In the genomic region with DNA sequence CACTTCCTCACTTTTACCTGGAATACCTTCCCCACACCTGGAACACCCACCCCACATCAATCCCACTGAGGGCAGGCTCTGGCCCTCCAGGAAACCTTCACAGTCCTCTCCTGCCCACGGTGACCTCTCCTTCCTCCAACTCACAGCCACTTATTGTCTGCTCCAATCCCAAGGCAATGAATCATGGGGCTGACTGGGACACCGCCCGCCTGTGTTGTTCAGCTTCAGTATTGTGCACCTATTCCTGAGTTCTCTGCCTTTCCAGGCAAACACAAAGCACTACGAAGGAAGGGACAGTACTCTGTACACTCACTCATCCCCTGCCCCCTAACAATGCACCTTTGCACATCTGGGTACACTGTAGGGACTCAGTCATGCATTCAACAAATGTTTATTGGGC, we compare ENCODE assay signal across 16 cellular contexts. TPM values are rescaled to one million over a fixed set of nuclear protein-coding genes. Genes with fewer than 3 reads are reported as not detected.
DNase-seq lines count a peak whose midpoint lies in the region; ATAC-seq and TF ChIP-seq lines count a peak whose summit lies in the region.
"Had no signal": no experiment of that assay in that cellular context is flagged by ENCODE, and none has a peak within 500 bp of the region (broad histone marks: within the 10 kb centered on the region; RNA-seq: fewer than 3 reads in every experiment).

No MANE protein-coding gene starts in this region.

- H3K9me3 ChIP-seq in mucosa of rectum (ENCODE audit: control insufficient read depth in 2 of 2, low read length in 2 of 2) = no peaks in the 10 kb centered on the region
- H3K9me3 ChIP-seq: right lobe of liver had no signal

- H3K9me3 Mint-ChIP-seq in endothelial cell (ENCODE audit: unreplicated experiment) = no peaks in the 10 kb centered on the region
- no peaks in the 10 kb centered on the region for H3K9me3 Mint-ChIP-seq in activated T-helper 17 cell treated with anti-CD3 and anti-CD28 coated beads, Interleukin-2, amount 50 U/mL, for 72 hours
- H3K9me3 Mint-ChIP-seq: CD4-positive, CD25-positive, alpha-beta regulatory T cell; naive thymus-derived CD8-positive, alpha-beta T cell; stimulated activated naive B cell treated with anti-CD40 and anti-IgM and Interleukin-4, amounts not matched to agents 10 μg/mL and 1 μg/mL and 100 μg/mL, for 72 hours had no signal

- peak overlapping the region; percentile 89 to 97 for H3K27ac ChIP-seq in mucosa of rectum (ENCODE audit: low read depth in 2 of 2, low read length in 2 of 2)
- H3K27ac ChIP-seq: 22Rv1, right lobe of liver had no signal

- H3K36me3 ChIP-seq in mucosa of rectum (ENCODE audit: control insufficient read depth in 2 of 2, insufficient read depth in 2 of 2, low read length in 2 of 2) = peaks cover 13 to 18% of the 10 kb centered on the region in 2 donors

- TF ChIP-seq CTCF in endothelial cell (IDR thresholded peaks at IDR 0.05; ENCODE audit: unreplicated experiment) = no peak

- peak; percentile 22 for DNase-seq in activated CD4-positive, CD25-positive, alpha-beta regulatory T cell treated with anti-CD3 and anti-CD28 coated beads, Interleukin-2, amount 50 U/mL, for 72 hours
- DNase-seq in ecto neural progenitor cell (ENCODE audit: low spot score) (peak; percentile 21), ureter (ENCODE audit: low spot score) (peak; percentile 40), endothelial cell (ENCODE audit: low spot score) (no peak)
- no peak for DNase-seq in effector CD8-positive, alpha-beta T cell (lab: John Stamatoyannopoulos, UW)
- DNase-seq: CD4-positive, CD25-positive, alpha-beta regulatory T cell; effector CD4-positive, alpha-beta T cell; KBM-7; naive thymus-derived CD8-positive, alpha-beta T cell; NCI-H2029 treated with DMSO at 0.1 percent for 48 hours; stimulated activated naive B cell treated with anti-CD40 and anti-IgM and Interleukin-4, amounts not matched to agents 10 μg/mL and 1 μg/mL and 100 μg/mL, for 72 hours had no signal

- no peak overlapping the region for H3K4me3 Mint-ChIP-seq in endothelial cell (ENCODE audit: unreplicated experiment)
- H3K4me3 Mint-ChIP-seq in activated T-helper 17 cell treated with anti-CD3 and anti-CD28 coated beads, Interleukin-2, amount 50 U/mL, for 72 hours = no peak overlapping the region
- H3K4me3 Mint-ChIP-seq: naive thymus-derived CD8-positive, alpha-beta T cell; stimulated activated naive B cell treated with anti-CD40 and anti-IgM and Interleukin-4, amounts not matched to agents 10 μg/mL and 1 μg/mL and 100 μg/mL, for 72 hours had no signal

- H3K36me3 Mint-ChIP-seq in endothelial cell (ENCODE audit: low read depth, unreplicated experiment) = peaks cover 40% of the 10 kb centered on the region
- H3K36me3 Mint-ChIP-seq in activated T-helper 17 cell treated with anti-CD3 and anti-CD28 coated beads, Interleukin-2, amount 50 U/mL, for 72 hours (ENCODE audit: low read depth) = no peaks in the 10 kb centered on the region
- H3K36me3 Mint-ChIP-seq: CD4-positive, CD25-positive, alpha-beta regulatory T cell; naive thymus-derived CD8-positive, alpha-beta T cell had no signal

- peak overlapping the region in 1 of 2 donors; percentile 37 for H3K4me3 ChIP-seq in mucosa of rectum (ENCODE audit: low read length in 2 of 2)
- H3K4me3 ChIP-seq: right lobe of liver had no signal

- H3K4me1 ChIP-seq in mucosa of rectum (ENCODE audit: control insufficient read depth in 2 of 2, insufficient read depth in 2 of 2, low read length in 2 of 2) = peaks cover 76 to 84% of the 10 kb centered on the region in 2 donors

- H3K4me1 Mint-ChIP-seq in endothelial cell (ENCODE audit: unreplicated experiment) = peaks cover 47% of the 10 kb centered on the region
- H3K4me1 Mint-ChIP-seq in activated T-helper 17 cell treated with anti-CD3 and anti-CD28 coated beads, Interleukin-2, amount 50 U/mL, for 72 hours = no peaks in the 10 kb centered on the region

- H3K9ac ChIP-seq in mucosa of rectum (ENCODE audit: low read depth in 1 of 2, low read length in 2 of 2) = peak overlapping the region; percentile 41 to 63

- no peak for ATAC-seq in activated CD4-positive, CD25-positive, alpha-beta regulatory T cell treated with anti-CD3 and anti-CD28 coated beads, Interleukin-2, amount 50 U/mL, for 24 hours
- ATAC-seq in activated T-helper 17 cell treated with anti-CD3 and anti-CD28 coated beads, Interleukin-2, amount 50 U/mL, for 72 hours (replicated peaks) = no peak
- ATAC-seq: naive thymus-derived CD8-positive, alpha-beta T cell; right lobe of liver; stimulated activated naive B cell treated with anti-CD40 and anti-IgM and Interleukin-4, amounts not matched to agents 10 μg/mL and 1 μg/mL and 100 μg/mL, for 72 hours had no signal

- H3K27ac Mint-ChIP-seq in endothelial cell (ENCODE audit: unreplicated experiment) = no peak overlapping the region
- no peak overlapping the region for H3K27ac Mint-ChIP-seq in activated T-helper 17 cell treated with anti-CD3 and anti-CD28 coated beads, Interleukin-2, amount 50 U/mL, for 72 hours
- H3K27ac Mint-ChIP-seq: CD4-positive, CD25-positive, alpha-beta regulatory T cell; naive thymus-derived CD8-positive, alpha-beta T cell; stimulated activated naive B cell treated with anti-CD40 and anti-IgM and Interleukin-4, amounts not matched to agents 10 μg/mL and 1 μg/mL and 100 μg/mL, for 72 hours had no signal

- H3K27me3 Mint-ChIP-seq in endothelial cell (ENCODE audit: unreplicated experiment) = peaks cover 11% of the 10 kb centered on the region
- H3K27me3 Mint-ChIP-seq in activated T-helper 17 cell treated with anti-CD3 and anti-CD28 coated beads, Interleukin-2, amount 50 U/mL, for 72 hours = peaks cover 42% of the 10 kb centered on the region

- peaks cover 0 to 6% of the 10 kb centered on the region in 2 donors for H3K27me3 ChIP-seq in mucosa of rectum (ENCODE audit: control insufficient read depth in 2 of 2, insufficient read depth in 2 of 2, low read length in 2 of 2)
- H3K27me3 ChIP-seq: right lobe of liver had no signal

RNA-seq across cellular contexts. Expression of a gene that starts 7.3 kb away (rescaled TPM):
- 127 TPM for total RNA-seq in ureter
- total RNA-seq in endothelial cell (ENCODE audit: unreplicated experiment) = 140 TPM
- under 1 TPM in 1 of 2 donors, not detected in 1; 0.64 TPM for total RNA-seq in activated T-helper 17 cell treated with anti-CD3 and anti-CD28 coated beads, Interleukin-2, amount 50 U/mL, for 72 hours
- total RNA-seq: naive thymus-derived CD8-positive, alpha-beta T cell had no signal

RNA-seq across cellular contexts. Expression of a gene that starts 52.8 kb away (rescaled TPM):
- total RNA-seq in ureter (109 TPM), endothelial cell (ENCODE audit: unreplicated experiment) (115 TPM)
- total RNA-seq in activated T-helper 17 cell treated with anti-CD3 and anti-CD28 coated beads, Interleukin-2, amount 50 U/mL, for 72 hours = 10 to 100 TPM; 80.4 to 82.8 TPM

Comparison
In these comparisons a context has a peak if more than half of its experiments do, and no peak if none do; other contexts are left out.
1. DNase-seq: peak in activated CD4-positive, CD25-positive, alpha-beta regulatory T cell treated with anti-CD3 and anti-CD28 coated beads, Interleukin-2, amount 50 U/mL, for 72 hours (single experiment), ecto neural progenitor cell (single experiment) and ureter (single experiment); none in endothelial cell (single experiment) and effector CD8-positive, alpha-beta T cell (single experiment).
2. RNA of a gene that starts 7.3 kb away (total RNA-seq): 140 TPM in endothelial cell (single experiment) and 127 TPM in ureter (single experiment); 0.64 TPM in activated T-helper 17 cell treated with anti-CD3 and anti-CD28 coated beads, Interleukin-2, amount 50 U/mL, for 72 hours; every median in the first group is over 10 times any median in the second.